Comparison of ENCODE assay signal across 16 cellular contexts in the genomic region with DNA sequence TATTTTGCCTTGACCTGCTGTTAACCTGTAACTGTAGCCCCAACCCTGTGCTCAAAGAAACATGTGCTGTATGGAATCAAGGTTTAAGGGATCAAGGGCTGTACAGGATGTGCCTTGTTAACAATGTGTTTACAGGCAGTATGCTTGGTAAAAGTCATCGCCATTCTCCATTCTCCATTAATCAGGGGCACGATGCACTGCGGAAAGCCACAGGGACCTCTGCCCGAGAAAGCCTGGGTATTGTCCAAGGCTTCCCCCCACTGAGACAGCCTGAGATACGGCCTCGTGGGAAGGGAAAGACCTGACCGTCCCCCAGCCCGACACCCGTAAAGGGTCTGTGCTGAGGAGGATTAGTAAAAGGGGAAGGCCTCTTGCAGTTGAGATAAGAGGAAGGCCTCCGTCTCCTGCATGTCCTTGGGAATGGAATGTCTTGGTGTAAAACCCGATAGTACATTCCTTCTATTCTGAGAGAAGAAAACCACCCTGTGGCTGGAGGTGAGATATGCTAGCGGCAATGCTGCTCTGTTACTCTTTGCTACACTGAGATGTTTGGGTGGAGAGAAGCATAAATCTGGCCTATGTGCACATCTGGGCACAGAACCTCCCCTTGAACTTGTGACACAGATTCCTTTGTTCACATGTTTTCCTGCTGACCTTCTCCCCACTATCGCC. TPM values are rescaled to one million over a fixed set of nuclear protein-coding genes. Genes with fewer than 3 reads are reported as not detected.
DNase-seq lines count a peak whose midpoint lies in the region; TF ChIP-seq lines count a peak whose summit lies in the region.
"Not testable (repeated sequence)": the region's sequence is repeated elsewhere in the genome, so short reads cannot be mapped to it uniquely, and the experiment has no call there.
"Had no signal": no experiment of that assay in that cellular context is flagged by ENCODE, and none has a peak within 500 bp of the region (broad histone marks: within the 10 kb centered on the region; RNA-seq: fewer than 3 reads in every experiment).

No MANE protein-coding gene starts in this region.

- H3K36me3 ChIP-seq in ES-I3 (ENCODE audit: insufficient read depth, low read length); iPS-15b (ENCODE audit: control insufficient read depth, insufficient read depth, low read length): not testable (repeated sequence)

- H3K9ac ChIP-seq in ES-I3 (ENCODE audit: low read depth, low read length) (peak overlapping the region; percentile 54), iPS-15b (ENCODE audit: low read depth, low read length) (peak overlapping the region; percentile 13)

- H3K4me3 ChIP-seq in iPS-15b (ENCODE audit: low read depth, low read length), result peak overlapping the region; percentile 12
- not testable (repeated sequence) for H3K4me3 ChIP-seq in retinal pigment epithelial cell (ENCODE audit: low read length)

- H3K27me3 ChIP-seq in iPS-15b (ENCODE audit: control insufficient read depth, insufficient read depth, low read length), result not testable (repeated sequence)

- H3K4me1 ChIP-seq in ES-I3 (ENCODE audit: insufficient read depth, low read length), result peaks cover 21% of the 10 kb centered on the region
- peaks cover 38% of the 10 kb centered on the region for H3K4me1 ChIP-seq in iPS-15b (ENCODE audit: control insufficient read depth, insufficient read depth, low read length)

- peak; percentile 24 for DNase-seq in NCI-H526 treated with DMSO at 0.1 percent for 48 hours (lab: John Stamatoyannopoulos, UW)
- DNase-seq in activated CD8-positive, alpha-beta memory T cell treated with anti-CD3 and anti-CD28 coated beads, Interleukin-2, amount 50 U/mL, for 4 hours, result peak; percentile 11
- DNase-seq in cerebellar cortex (ENCODE audit: low spot score), result peak; percentile 75
- peak; percentile 55 for DNase-seq in mesenteric fat pad (ENCODE audit: low spot score)
- not testable (repeated sequence) for DNase-seq in retinal pigment epithelial cell (ENCODE audit: low read depth)

- TF ChIP-seq CTCF in retinal pigment epithelial cell (conservative IDR thresholded peaks at IDR 0.05; ENCODE audit: low read depth, low read length), result peak; percentile 6

- not testable (repeated sequence) for H3K9me3 ChIP-seq in ES-I3 (ENCODE audit: control insufficient read depth, insufficient read depth, low read length); iPS-15b (ENCODE audit: control insufficient read depth, insufficient read depth, low read length)

RNA-seq across cellular contexts. Expression of a gene that starts 42.1 kb away (rescaled TPM):
- total RNA-seq in mesenteric fat pad, result not detected
- total RNA-seq: activated CD8-positive, alpha-beta memory T cell treated with anti-CD3 and anti-CD28 coated beads for 36 hours; activated naive CD4-positive, alpha-beta T cell treated with anti-CD3 and anti-CD28 coated beads for 36 hours; activated T-cell treated with anti-CD3 and anti-CD28 coated beads, Interleukin-2, amount 50 U/mL, for 72 hours; CD4-positive, CD25-positive, alpha-beta regulatory T cell; heart left ventricle; lower leg skin; RPMI7951; SJSA1; thoracic aorta had no signal
